ENCODE assay signal across 2 cellular contexts in genomic region chr3:50260942-50261441, GRCh38.
TF ChIP-seq lines count a peak whose summit lies in the region.

No MANE protein-coding gene starts in this region.

TF ChIP-seq in SK-N-SH, 30 proteins besides CTCF, POLR2A, EP300 and RAD21 (continued from another document):
- TF ChIP-seq ZBTB33 (IDR thresholded peaks at IDR 0.05; ENCODE audit: borderline replicate concordance, low read depth) (no peak), USF1 (IDR thresholded peaks at IDR 0.05; ENCODE audit: borderline replicate concordance, low read depth) (no peak), GATA2 (CRISPR knock-in tag; IDR thresholded peaks at IDR 0.05) (no peak), FOSL2 (IDR thresholded peaks at IDR 0.05; ENCODE audit: borderline replicate concordance, low read depth) (no peak), SIN3A (IDR thresholded peaks at IDR 0.05; ENCODE audit: borderline replicate concordance, low read depth, low read length) (no peak), MXI1 (IDR thresholded peaks at IDR 0.05; ENCODE audit: low read depth, low read length) (no peak), CHD2 (IDR thresholded peaks at IDR 0.05; ENCODE audit: low read length, partially characterized antibody) (no peak), ELF1 (IDR thresholded peaks at IDR 0.05) (no peak), YY1 (IDR thresholded peaks at IDR 0.05; ENCODE audit: low read depth) (no peak)

TF ChIP-seq in SK-N-SH treated with all-trans-retinoic acid at 6 μM for 48 hours, 23 proteins besides CTCF, POLR2A, EP300 and RAD21 (continued from another document):
- TF ChIP-seq TSHZ2 (CRISPR knock-in tag; IDR thresholded peaks at IDR 0.05) (no peak), ZFP3 (CRISPR knock-in tag; IDR thresholded peaks at IDR 0.05) (no peak), PPARA (CRISPR knock-in tag; IDR thresholded peaks at IDR 0.05; ENCODE audit: borderline replicate concordance) (no peak), TCF4 (CRISPR knock-in tag; IDR thresholded peaks at IDR 0.05; ENCODE audit: borderline replicate concordance) (no peak)
